ENCODE assay signal across 14 cellular contexts in the genomic region with DNA sequence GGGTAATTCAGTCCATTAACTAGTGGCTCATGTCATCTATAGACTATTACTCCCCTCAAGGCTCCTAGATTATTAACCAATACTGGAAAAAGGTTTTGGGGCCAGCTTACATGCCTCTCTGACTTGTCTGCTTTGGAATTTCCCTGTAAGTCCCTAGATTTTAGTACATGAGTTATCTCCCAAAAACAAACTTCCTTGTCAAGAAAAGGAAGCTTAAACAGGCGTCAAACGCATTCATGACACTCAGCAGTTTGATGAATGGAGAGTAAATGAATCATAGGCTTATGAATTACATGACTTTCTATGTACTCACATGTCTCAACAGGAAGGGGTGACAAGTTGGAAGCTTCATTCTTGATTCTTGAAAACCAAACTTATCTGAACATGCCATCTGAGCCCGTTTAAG.
DNase-seq lines count a peak whose midpoint lies in the region; ATAC-seq, FAIRE-seq and TF ChIP-seq lines count a peak whose summit lies in the region.
"Had no signal": no experiment of that assay in that cellular context is flagged by ENCODE, and none has a peak within 500 bp of the region (broad histone marks: within the 10 kb centered on the region; RNA-seq: fewer than 3 reads in every experiment).

No MANE protein-coding gene starts in this region.

- POLR2A ChIA-PET in AG04450 (lab: Yijun Ruan, JAX): interaction anchor here (1.0 to 1.1 kb wide), 4 partner anchors 40 to 216 kb away, joined by 3 read pairs; no protein-coding TSS in a partner anchor

- TF ChIP-seq CTCF in AG04450 (IDR thresholded peaks at IDR 0.05; ENCODE audit: low read depth, low read length) (no peak), mammary epithelial cell (conservative IDR thresholded peaks at IDR 0.05 in 1 of 2, IDR thresholded peaks at IDR 0.05 in 1 of 2; ENCODE audit: extremely low read depth in 1 of 2, insufficient read depth in 1 of 2, low read depth in 1 of 2, low read length in 2 of 2) (no peak), keratinocyte (optimal IDR thresholded peaks at IDR 0.05 in 1 of 3, IDR thresholded peaks at IDR 0.05 in 1 of 3, conservative IDR thresholded peaks at IDR 0.05 in 1 of 3; ENCODE audit: extremely low read depth in 1 of 3, insufficient read depth in 2 of 3, low read length in 3 of 3) (no peak)

- H4K20me1 ChIP-seq in mammary epithelial cell (ENCODE audit: insufficient read depth, low read length) (no peaks in the 10 kb centered on the region), keratinocyte (ENCODE audit: control insufficient read depth, extremely low read depth, insufficient read depth, low read length) (no peaks in the 10 kb centered on the region)

- H2AFZ ChIP-seq in mammary epithelial cell (ENCODE audit: low read depth, low read length) (no peak overlapping the region), keratinocyte (ENCODE audit: control insufficient read depth, low read length) (no peak overlapping the region)

- CTCF ChIA-PET in AG04450 (lab: Charles Lee) (no interaction called here), mammary epithelial cell (lab: Charles Lee; ENCODE audit: low non-redundant PET) (interaction anchor here (0.5 kb wide), 2 partner anchors 157 to 346 kb away, joined by 4 to 8 read pairs; no protein-coding TSS in a partner anchor)

- BruUV-seq in mammary epithelial cell (replicated peaks; lab: Mats Ljungman, UMichigan): no TSS peak

- FAIRE-seq in keratinocyte (lab: Jason Lieb, UNC): peak; percentile 97

- H3K4me1 ChIP-seq in mammary epithelial cell (ENCODE audit: insufficient read depth, low read length) (peaks cover 27% of the 10 kb centered on the region), keratinocyte (ENCODE audit: control insufficient read depth, extremely low read depth, insufficient read depth, low read length) (peaks cover 27% of the 10 kb centered on the region), SJCRH30 (peaks cover 3% of the 10 kb centered on the region; the same call in 1 of the 2 replicates)
- H3K4me1 ChIP-seq: right lobe of liver had no signal

- in situ Hi-C loops in mammary epithelial cell (cut with MboI; ENCODE audit: low sequenced_read_pairs in 2 of 2): no loop called here

- 0% methylated on average over 3 of the region's 3 CpGs for WGBS in mammary epithelial cell (ENCODE audit: low coverage, missing lambda C conversion rate)

- intact Hi-C loops in mammary epithelial cell (cut with micrococcal nuclease): loop anchor here (2.0 kb wide), 1 partner anchor 56 kb away; no protein-coding TSS in a partner anchor

- no peak overlapping the region for H3K4me3 ChIP-seq in AG04450 (ENCODE audit: low read depth, low read length)
- H3K4me3 ChIP-seq in mammary epithelial cell (replicated peaks in 1 of 3; ENCODE audit: insufficient read depth in 1 of 3, low read depth in 2 of 3, low read length in 3 of 3): no peak overlapping the region
- peak overlapping the region in 2 of 3 experiments; percentile 31 to 38 for H3K4me3 ChIP-seq in keratinocyte (ENCODE audit: control insufficient read depth in 2 of 3, extremely low read depth in 1 of 3, insufficient read depth in 2 of 3, low read depth in 1 of 3, low read length in 3 of 3)
- H3K4me3 ChIP-seq in SJCRH30: no peak overlapping the region
- H3K4me3 ChIP-seq: mucosa of descending colon, right lobe of liver had no signal

- H3K4me2 ChIP-seq in mammary epithelial cell (ENCODE audit: insufficient read depth, low read depth, low read length): peak overlapping the region; percentile 67
- H3K4me2 ChIP-seq in keratinocyte (ENCODE audit: control insufficient read depth, extremely low read depth, insufficient read depth, low read depth, low read length): peak overlapping the region; percentile 65

- H3K27ac ChIP-seq in AG04450 (ENCODE audit: low read depth, low read length) (no peak overlapping the region), mammary epithelial cell (ENCODE audit: insufficient read depth, low read depth, low read length) (peak overlapping the region; percentile 67), keratinocyte (ENCODE audit: control insufficient read depth, insufficient read depth, low read length) (peak overlapping the region; percentile 68), SJCRH30 (no peak overlapping the region)
- H3K27ac ChIP-seq: right lobe of liver had no signal

- H3K9me1 ChIP-seq in keratinocyte (ENCODE audit: control insufficient read depth, extremely low read depth, insufficient read depth, low read length): no peaks in the 10 kb centered on the region

- dilution Hi-C loops in mammary epithelial cell (cut with HindIII; ENCODE audit: low sequenced_read_pairs): no loop called here
- dilution Hi-C loops in keratinocyte (cut with MboI; ENCODE audit: extremely low pct_ligation_motif_present, low sequenced_read_pairs): no loop called here

- no peak for ATAC-seq in GM18867 (IDR thresholded peaks at IDR 0.05; ENCODE audit: unreplicated experiment)
- ATAC-seq: mucosa of descending colon, right lobe of liver had no signal

- H3K36me3 ChIP-seq in mammary epithelial cell (ENCODE audit: insufficient read depth, low read length): no peaks in the 10 kb centered on the region
- no peaks in the 10 kb centered on the region for H3K36me3 ChIP-seq in keratinocyte (ENCODE audit: control insufficient read depth in 2 of 2, extremely low read depth in 1 of 2, insufficient read depth in 2 of 2, low read length in 2 of 2)
- no peaks in the 10 kb centered on the region for H3K36me3 ChIP-seq in SJCRH30
- H3K36me3 ChIP-seq: right lobe of liver had no signal

- H3K79me2 ChIP-seq in mammary epithelial cell (ENCODE audit: insufficient read depth, low read length): no peaks in the 10 kb centered on the region
- no peaks in the 10 kb centered on the region for H3K79me2 ChIP-seq in keratinocyte (ENCODE audit: control insufficient read depth, insufficient read depth, low read length)

- H3K27me3 ChIP-seq in AG04450 (ENCODE audit: control insufficient read depth, insufficient read depth, low read length) (no peaks in the 10 kb centered on the region), mammary epithelial cell (ENCODE audit: insufficient read depth, low read length) (no peaks in the 10 kb centered on the region), keratinocyte (ENCODE audit: control insufficient read depth, extremely low read depth, insufficient read depth, low read length) (no peaks in the 10 kb centered on the region), SJCRH30 (no peaks in the 10 kb centered on the region)
- H3K27me3 ChIP-seq: right lobe of liver had no signal

- DNase-seq in AG04450 (ENCODE audit: low read depth, low spot score) (peak; percentile 29), LHCN-M2 (ENCODE audit: low read depth) (peak; percentile 69), mammary epithelial cell (peak; percentile 93), keratinocyte (ENCODE audit: low read depth, low spot score) (peak; percentile 95), SJCRH30 (no peak), nucleus accumbens (lab: John Stamatoyannopoulos, UW) (no peak)
- DNase-seq in activated effector memory CD4-positive, alpha-beta T cell treated with Interleukin-2 at 50 U/mL for 16 hours: no peak
- DNase-seq: activated CD4-positive, alpha-beta T cell treated with anti-CD3 and anti-CD28 coated beads, Interleukin-2, amount 10 ng/mL, durations not matched to agents 24 days and 14 days; head of caudate nucleus; mucosa of descending colon; NCI-H1048; NCI-H526; right lobe of liver had no signal

- no peak overlapping the region for H3K9ac ChIP-seq in mammary epithelial cell (ENCODE audit: insufficient read depth, low read length)
- no peak overlapping the region for H3K9ac ChIP-seq in keratinocyte (ENCODE audit: control insufficient read depth, extremely low read depth, insufficient read depth, low read length)

- no peaks in the 10 kb centered on the region; the same call in 1 of the 2 replicates for H3K9me3 ChIP-seq in AG04450 (ENCODE audit: control insufficient read depth, insufficient read depth, low read length)
- H3K9me3 ChIP-seq in mammary epithelial cell (replicated peaks; ENCODE audit: insufficient read depth, low read length): no peaks in the 10 kb centered on the region
- no peaks in the 10 kb centered on the region for H3K9me3 ChIP-seq in keratinocyte (ENCODE audit: control insufficient read depth, low read depth, low read length)
- H3K9me3 ChIP-seq in SJCRH30 (replicated peaks): no peaks in the 10 kb centered on the region
- H3K9me3 ChIP-seq: mucosa of descending colon, right lobe of liver had no signal

Comparison
In these comparisons a context has a peak if more than half of its experiments do, and no peak if none do; other contexts are left out.
1. DNase-seq: peak in AG04450 (single experiment), LHCN-M2 (single experiment), mammary epithelial cell (single experiment) and keratinocyte (single experiment); none in SJCRH30 (0 of 2), nucleus accumbens (0 of 56) and activated effector memory CD4-positive, alpha-beta T cell treated with Interleukin-2 at 50 U/mL for 16 hours (single experiment).
2. H3K27ac ChIP-seq: peak in mammary epithelial cell (single experiment) and keratinocyte (single experiment); none in AG04450 (single experiment) and SJCRH30 (single experiment).
3. H3K4me3 ChIP-seq: peak in keratinocyte (2 of 3); none in AG04450 (single experiment), mammary epithelial cell (0 of 3) and SJCRH30 (single experiment).